In genomic region chr4:183816077-183816476, GRCh38 we compare ENCODE assay signal across 2 cellular contexts.
A peak's percentile ranks its signal among the peaks of the same experiment; 100 is the strongest.
TF ChIP-seq lines count a peak whose summit lies in the region.

No MANE protein-coding gene starts in this region.

TF ChIP-seq in HepG2, 621 proteins besides CTCF, POLR2A, EP300 and RAD21 (continued from another document):
- TF ChIP-seq ZBTB44 (CRISPR knock-in tag; IDR thresholded peaks at IDR 0.05) (no peak), KMT2B (CRISPR knock-in tag; IDR thresholded peaks at IDR 0.05) (no peak), RARA (CRISPR knock-in tag; IDR thresholded peaks at IDR 0.05) (no peak), CREB1 (IDR thresholded peaks at IDR 0.05) (peak; percentile 66), CREB1 (CRISPR knock-in tag; IDR thresholded peaks at IDR 0.05) (no peak), DR1 (CRISPR knock-in tag; IDR thresholded peaks at IDR 0.05) (no peak), MED8 (CRISPR knock-in tag; IDR thresholded peaks at IDR 0.05; ENCODE audit: insufficient replicate concordance) (no peak), ZNF547 (CRISPR knock-in tag; IDR thresholded peaks at IDR 0.05) (no peak), RCOR2 (CRISPR knock-in tag; IDR thresholded peaks at IDR 0.05) (no peak), ZNF619 (CRISPR knock-in tag; IDR thresholded peaks at IDR 0.05) (no peak)
- TF ChIP-seq, protein P1, sequence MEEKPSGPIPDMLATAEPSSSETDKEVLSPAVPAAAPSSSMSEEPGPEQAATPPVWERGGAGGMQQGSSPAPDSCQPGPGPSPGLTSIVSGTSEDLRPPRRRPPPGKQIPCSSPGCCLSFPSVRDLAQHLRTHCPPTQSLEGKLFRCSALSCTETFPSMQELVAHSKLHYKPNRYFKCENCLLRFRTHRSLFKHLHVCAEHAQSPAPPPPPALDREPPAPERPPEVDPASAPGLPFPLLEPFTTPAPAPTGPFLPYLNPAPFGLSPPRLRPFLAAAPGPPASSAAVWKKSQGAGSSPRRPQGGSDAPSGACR (CRISPR knock-in tag; IDR thresholded peaks at IDR 0.05) = no peak

TF ChIP-seq in HEK293, 187 proteins besides CTCF, POLR2A, EP300 and RAD21 (continued from another document):
- TF ChIP-seq, protein P2, sequence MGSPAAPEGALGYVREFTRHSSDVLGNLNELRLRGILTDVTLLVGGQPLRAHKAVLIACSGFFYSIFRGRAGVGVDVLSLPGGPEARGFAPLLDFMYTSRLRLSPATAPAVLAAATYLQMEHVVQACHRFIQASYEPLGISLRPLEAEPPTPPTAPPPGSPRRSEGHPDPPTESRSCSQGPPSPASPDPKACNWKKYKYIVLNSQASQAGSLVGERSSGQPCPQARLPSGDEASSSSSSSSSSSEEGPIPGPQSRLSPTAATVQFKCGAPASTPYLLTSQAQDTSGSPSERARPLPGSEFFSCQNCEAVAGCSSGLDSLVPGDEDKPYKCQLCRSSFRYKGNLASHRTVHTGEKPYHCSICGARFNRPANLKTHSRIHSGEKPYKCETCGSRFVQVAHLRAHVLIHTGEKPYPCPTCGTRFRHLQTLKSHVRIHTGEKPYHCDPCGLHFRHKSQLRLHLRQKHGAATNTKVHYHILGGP (tag by site-specific recombination; IDR thresholded peaks at IDR 0.05) = no peak
- peak; percentile 78 for TF ChIP-seq ZNF146 (tag by site-specific recombination; IDR thresholded peaks at IDR 0.05)
- no peak for TF ChIP-seq ZFP37 (tag by site-specific recombination; IDR thresholded peaks at IDR 0.05)
- TF ChIP-seq, protein P3, sequence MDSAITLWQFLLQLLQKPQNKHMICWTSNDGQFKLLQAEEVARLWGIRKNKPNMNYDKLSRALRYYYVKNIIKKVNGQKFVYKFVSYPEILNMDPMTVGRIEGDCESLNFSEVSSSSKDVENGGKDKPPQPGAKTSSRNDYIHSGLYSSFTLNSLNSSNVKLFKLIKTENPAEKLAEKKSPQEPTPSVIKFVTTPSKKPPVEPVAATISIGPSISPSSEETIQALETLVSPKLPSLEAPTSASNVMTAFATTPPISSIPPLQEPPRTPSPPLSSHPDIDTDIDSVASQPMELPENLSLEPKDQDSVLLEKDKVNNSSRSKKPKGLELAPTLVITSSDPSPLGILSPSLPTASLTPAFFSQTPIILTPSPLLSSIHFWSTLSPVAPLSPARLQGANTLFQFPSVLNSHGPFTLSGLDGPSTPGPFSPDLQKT (IDR thresholded peaks at IDR 0.05; ENCODE audit: borderline replicate concordance, low read depth, low read length) = no peak
- no peak for TF ChIP-seq ZSCAN5A (tag by site-specific recombination; IDR thresholded peaks at IDR 0.05)
- no peak for TF ChIP-seq ZFHX2 (tag by site-specific recombination; conservative IDR thresholded peaks at IDR 0.05)
